In genomic region chr9:99464568-99464967, GRCh38 we compare ENCODE assay signal across 26 cellular contexts.
"Had no signal": no experiment of that assay in that cellular context is flagged by ENCODE, and none has a peak within 500 bp of the region (broad histone marks: within the 10 kb centered on the region; RNA-seq: fewer than 3 reads in every experiment).

No MANE protein-coding gene starts in this region.

- H3K4me3 Mint-ChIP-seq: immature natural killer cell; memory B cell; naive B cell; natural killer cell treated with Interleukin-12 subunit alpha and Interleukin-12 subunit beta and Interleukin-15 and Interleukin-18, amount 100 ng/mL, for 72 hours; neural crest cell; stimulated activated memory B cell treated with anti-CD40 and anti-IgM and Interleukin-4, amounts not matched to agents 10 μg/mL and 1 μg/mL and 100 μg/mL, for 72 hours had no signal

- H3K4me3 ChIP-seq: coronary artery, esophagus muscularis mucosa, lung, mucosa of descending colon, prostate gland, right atrium auricular region, skin epidermis, spleen, thoracic aorta, vagina had no signal

- ATAC-seq: foreskin keratinocyte; mucosa of descending colon; natural killer cell treated with Interleukin-12 subunit alpha and Interleukin-12 subunit beta and Interleukin-15 and Interleukin-18, amount 100 ng/mL, for 72 hours; stimulated activated memory B cell treated with anti-CD40 and anti-IgM and Interleukin-4, amounts not matched to agents 10 μg/mL and 1 μg/mL and 100 μg/mL, for 72 hours; stimulated activated naive CD8-positive, alpha-beta T cell treated with anti-CD3 and anti-CD28 coated beads, Interleukin-15, Interleukin-2, amounts not matched to agents 100 U/mL and 50 U/mL, for 24 hours had no signal

- H3K27me3 Mint-ChIP-seq: memory B cell; stimulated activated memory B cell treated with anti-CD40 and anti-IgM and Interleukin-4, amounts not matched to agents 10 μg/mL and 1 μg/mL and 100 μg/mL, for 72 hours had no signal

- H3K27ac ChIP-seq: coronary artery, foreskin keratinocyte, parathyroid adenoma, prostate gland, skin epidermis, spleen, vagina had no signal

- H3K9me3 ChIP-seq: esophagus muscularis mucosa, mucosa of descending colon, prostate gland, right atrium auricular region, thoracic aorta, vagina had no signal

- H3K36me3 ChIP-seq: esophagus muscularis mucosa, prostate gland, right atrium auricular region, spleen, thoracic aorta, vagina had no signal

- H3K4me1 ChIP-seq: foreskin keratinocyte, parathyroid adenoma, prostate gland, spleen had no signal

- H3K36me3 Mint-ChIP-seq: immature natural killer cell; memory B cell; naive B cell; natural killer cell treated with Interleukin-12 subunit alpha and Interleukin-12 subunit beta and Interleukin-15 and Interleukin-18, amount 100 ng/mL, for 72 hours had no signal

- DNase-seq: dermis blood vessel endothelial cell; effector memory CD4-positive, alpha-beta T cell; foreskin keratinocyte; glutamatergic neuron; immature natural killer cell; islet precursor cell; kidney glomerular epithelial cell; mucosa of descending colon; naive B cell; spleen; stimulated activated CD4-positive, alpha-beta T cell treated with anti-CD3 and anti-CD28 coated beads, Interleukin-4, amount 100 ng/mL, for 4 hours; stimulated activated naive CD8-positive, alpha-beta T cell treated with anti-CD3 and anti-CD28 coated beads, Interleukin-15, Interleukin-2, amounts not matched to agents 100 U/mL and 50 U/mL, for 24 hours; trophoblast cell had no signal

- H3K27ac Mint-ChIP-seq: immature natural killer cell; memory B cell; natural killer cell treated with Interleukin-12 subunit alpha and Interleukin-12 subunit beta and Interleukin-15 and Interleukin-18, amount 100 ng/mL, for 72 hours had no signal

- H3K27me3 ChIP-seq: esophagus muscularis mucosa, right atrium auricular region, spleen, vagina had no signal

- H3K9me3 Mint-ChIP-seq: memory B cell; natural killer cell treated with Interleukin-12 subunit alpha and Interleukin-12 subunit beta and Interleukin-15 and Interleukin-18, amount 100 ng/mL, for 72 hours; neural crest cell; stimulated activated memory B cell treated with anti-CD40 and anti-IgM and Interleukin-4, amounts not matched to agents 10 μg/mL and 1 μg/mL and 100 μg/mL, for 72 hours had no signal

- H3K4me1 Mint-ChIP-seq: immature natural killer cell, memory B cell, naive B cell had no signal
